20 cellular contexts compared by ENCODE assay signal in genomic region chr3:157669403-157669802, GRCh38.
DNase-seq lines count a peak whose midpoint lies in the region; ATAC-seq and TF ChIP-seq lines count a peak whose summit lies in the region.
"Had no signal": no experiment of that assay in that cellular context is flagged by ENCODE, and none has a peak within 500 bp of the region (broad histone marks: within the 10 kb centered on the region; RNA-seq: fewer than 3 reads in every experiment).

No MANE protein-coding gene starts in this region.

- no peak for TF ChIP-seq EP300 in esophagus muscularis mucosa (IDR thresholded peaks at IDR 0.05)

- H3K36me3 ChIP-seq in esophagus muscularis mucosa: no peaks in the 10 kb centered on the region
- H3K36me3 ChIP-seq: gastroesophageal sphincter, neural progenitor cell had no signal

- 39% methylated on average over 1 of the region's 1 CpG for WGBS in esophagus muscularis mucosa

- no peak overlapping the region for H3K4me3 ChIP-seq in esophagus muscularis mucosa
- H3K4me3 ChIP-seq: gastroesophageal sphincter, GM23338, neural progenitor cell had no signal

- H3K27ac ChIP-seq in esophagus muscularis mucosa (replicated peaks in 1 of 4): no peak overlapping the region
- H3K27ac ChIP-seq: gastroesophageal sphincter, neural progenitor cell had no signal

- intact Hi-C loops in esophagus muscularis mucosa (cut with DNase I): no loop called here

- TF ChIP-seq CTCF in esophagus muscularis mucosa (IDR thresholded peaks at IDR 0.05): no peak

- no peak overlapping the region for H3K27ac Mint-ChIP-seq in activated T-helper 17 cell treated with anti-CD3 and anti-CD28 coated beads, Interleukin-2, amount 50 U/mL, for 72 hours
- H3K27ac Mint-ChIP-seq: GM23338; neural progenitor cell; T-helper 2 cell treated with Interferon-gamma antibody and Interleukin-4, amounts not matched to agents 5 μg/mL and 100 μg/mL, for 36 hours had no signal

- ATAC-seq in SK-N-SH treated with all-trans-retinoic acid at 6 μM for 48 hours (peak; percentile 94), HG03342 (IDR thresholded peaks at IDR 0.05; ENCODE audit: unreplicated experiment) (no peak)
- no peak for ATAC-seq in activated T-helper 17 cell treated with anti-CD3 and anti-CD28 coated beads, Interleukin-2, amount 50 U/mL, for 72 hours (replicated peaks)
- ATAC-seq: activated CD4-positive, CD25-positive, alpha-beta regulatory T cell treated with anti-CD3 and anti-CD28 coated beads, Interleukin-2, amount 50 U/mL, for 24 hours; gastroesophageal sphincter; GM23338; HepG2; left colon had no signal

- H3K9me3 ChIP-seq in esophagus muscularis mucosa: no peaks in the 10 kb centered on the region
- H3K9me3 ChIP-seq: gastroesophageal sphincter had no signal

- H3K4me1 ChIP-seq in esophagus muscularis mucosa: no peaks in the 10 kb centered on the region
- H3K4me1 ChIP-seq: gastroesophageal sphincter had no signal

- no peak overlapping the region for H3K4me3 Mint-ChIP-seq in activated T-helper 17 cell treated with anti-CD3 and anti-CD28 coated beads, Interleukin-2, amount 50 U/mL, for 72 hours
- H3K4me3 Mint-ChIP-seq: GM23338; neural progenitor cell; T-helper 2 cell treated with Interferon-gamma antibody and Interleukin-4, amounts not matched to agents 5 μg/mL and 100 μg/mL, for 36 hours had no signal

- no peaks in the 10 kb centered on the region for H3K4me1 Mint-ChIP-seq in activated T-helper 17 cell treated with anti-CD3 and anti-CD28 coated beads, Interleukin-2, amount 50 U/mL, for 72 hours
- H3K4me1 Mint-ChIP-seq: GM23338 had no signal

- no peaks in the 10 kb centered on the region for H3K27me3 ChIP-seq in esophagus muscularis mucosa
- H3K27me3 ChIP-seq: gastroesophageal sphincter, neural progenitor cell had no signal

- H3K9me3 Mint-ChIP-seq in activated T-helper 17 cell treated with anti-CD3 and anti-CD28 coated beads, Interleukin-2, amount 50 U/mL, for 72 hours: peaks cover 3% of the 10 kb centered on the region
- H3K9me3 Mint-ChIP-seq: T-helper 2 cell treated with Interferon-gamma antibody and Interleukin-4, amounts not matched to agents 5 μg/mL and 100 μg/mL, for 36 hours had no signal

- peaks cover 4% of the 10 kb centered on the region for H3K27me3 Mint-ChIP-seq in activated T-helper 17 cell treated with anti-CD3 and anti-CD28 coated beads, Interleukin-2, amount 50 U/mL, for 72 hours

- DNase-seq in NCI-H748 (lab: John Stamatoyannopoulos, UW; ENCODE audit: unreplicated experiment) (peak; percentile 38), NCI-H748 treated with DMSO at 0.1 percent for 48 hours (lab: John Stamatoyannopoulos, UW) (no peak), NCI-H146 treated with DMSO at 0.1 percent for 48 hours (lab: John Stamatoyannopoulos, UW; ENCODE audit: unreplicated experiment) (peak; percentile 40), esophagus muscularis mucosa (ENCODE audit: extremely low spot score) (no peak), NCI-H1694 treated with DMSO at 0.1 percent for 48 hours (lab: John Stamatoyannopoulos, UW) (no peak)
- DNase-seq: C1 segment of cervical spinal cord; DMS79; left colon; midbrain; SHP77 treated with DMSO at 0.1 percent for 48 hours; stimulated activated CD4-positive, alpha-beta T cell treated with anti-CD3 and anti-CD28 coated beads, Interleukin-12 subunit alpha, Interleukin-12 subunit beta, amount 100 ng/mL, for 4 hours had no signal

- no peaks in the 10 kb centered on the region for H3K36me3 Mint-ChIP-seq in activated T-helper 17 cell treated with anti-CD3 and anti-CD28 coated beads, Interleukin-2, amount 50 U/mL, for 72 hours (ENCODE audit: low read depth)
- H3K36me3 Mint-ChIP-seq: neural progenitor cell had no signal

- no peak for TF ChIP-seq POLR2A in esophagus muscularis mucosa (IDR thresholded peaks at IDR 0.05; ENCODE audit: low read depth)

TF ChIP-seq in SK-N-SH treated with all-trans-retinoic acid at 6 μM for 48 hours, 23 proteins besides CTCF, POLR2A, EP300 and RAD21 (continues in another document):
- TF ChIP-seq ESRRG (CRISPR knock-in tag; IDR thresholded peaks at IDR 0.05) (no peak), SNAI2 (CRISPR knock-in tag; IDR thresholded peaks at IDR 0.05) (no peak), ZFP3 (CRISPR knock-in tag; IDR thresholded peaks at IDR 0.05) (no peak), CREB5 (CRISPR knock-in tag; IDR thresholded peaks at IDR 0.05; ENCODE audit: low read depth) (no peak), ARNTL (CRISPR knock-in tag; IDR thresholded peaks at IDR 0.05; ENCODE audit: borderline replicate concordance, low read depth) (no peak), OSR1 (CRISPR knock-in tag; IDR thresholded peaks at IDR 0.05) (no peak), GLIS3 (CRISPR knock-in tag; IDR thresholded peaks at IDR 0.05) (no peak), TSHZ2 (CRISPR knock-in tag; IDR thresholded peaks at IDR 0.05) (no peak), ISL1 (CRISPR knock-in tag; IDR thresholded peaks at IDR 0.05) (peak; percentile 89), CSRNP3 (CRISPR knock-in tag; IDR thresholded peaks at IDR 0.05) (no peak), BACH2 (CRISPR knock-in tag; IDR thresholded peaks at IDR 0.05; ENCODE audit: borderline replicate concordance) (no peak), PPARA (CRISPR knock-in tag; IDR thresholded peaks at IDR 0.05; ENCODE audit: borderline replicate concordance) (no peak), CSDC2 (CRISPR knock-in tag; IDR thresholded peaks at IDR 0.05) (no peak), TOX (CRISPR knock-in tag; IDR thresholded peaks at IDR 0.05; ENCODE audit: borderline replicate concordance) (peak; percentile 62; the same call in 1 of the 2 replicates), PATZ1 (CRISPR knock-in tag; IDR thresholded peaks at IDR 0.05; ENCODE audit: borderline replicate concordance) (no peak), ZNF8 (CRISPR knock-in tag; IDR thresholded peaks at IDR 0.05) (no peak), ZFP30 (CRISPR knock-in tag; IDR thresholded peaks at IDR 0.05) (no peak), ZNF565 (CRISPR knock-in tag; conservative IDR thresholded peaks at IDR 0.05; ENCODE audit: low read depth) (no peak)

Comparison
In these comparisons a context has a peak if more than half of its experiments do, and no peak if none do; other contexts are left out.
1. DNase-seq: peak in NCI-H748 (single experiment) and NCI-H146 treated with DMSO at 0.1 percent for 48 hours (single experiment); none in NCI-H748 treated with DMSO at 0.1 percent for 48 hours (single experiment), esophagus muscularis mucosa (single experiment) and NCI-H1694 treated with DMSO at 0.1 percent for 48 hours (single experiment).